11 cellular contexts compared by ENCODE assay signal in genomic region chr4:141352775-141353544, GRCh38.
DNase-seq lines count a peak whose midpoint lies in the region; ATAC-seq and TF ChIP-seq lines count a peak whose summit lies in the region.
"Had no signal": no experiment of that assay in that cellular context is flagged by ENCODE, and none has a peak within 500 bp of the region (broad histone marks: within the 10 kb centered on the region; RNA-seq: fewer than 3 reads in every experiment).

No MANE protein-coding gene starts in this region.

- no peaks in the 10 kb centered on the region for H3K9me3 ChIP-seq in mucosa of descending colon

- TF ChIP-seq CTCF in mucosa of descending colon (IDR thresholded peaks at IDR 0.05): no peak

- H3K4me3 ChIP-seq in mucosa of descending colon: no peak overlapping the region

- no peak overlapping the region for H3K27ac ChIP-seq in caudate nucleus (ENCODE audit: low read depth, low read length)

- DNase-seq in CD1c-positive myeloid dendritic cell (ENCODE audit: extremely low spot score) (peak; percentile 74), NCI-H226 (peak; percentile 80), dermis blood vessel endothelial cell (peak; percentile 42), mucosa of descending colon (no peak), caudate nucleus (lab: John Stamatoyannopoulos, UW) (no peak), NCI-H1436 (lab: John Stamatoyannopoulos, UW) (no peak), NCI-H2171 (lab: John Stamatoyannopoulos, UW) (no peak)
- DNase-seq: activated T-cell treated with anti-CD3 and anti-CD28 coated beads, Interleukin-2, amount 50 U/mL, for 1 hour; NCI-H748 treated with DMSO at 0.1 percent for 48 hours had no signal

- ATAC-seq in mucosa of descending colon: peak; percentile 31
- no peak for ATAC-seq in HG02973 (IDR thresholded peaks at IDR 0.05; ENCODE audit: unreplicated experiment)
- ATAC-seq: HCT116 had no signal

- intact Hi-C loops in mucosa of descending colon (cut with DNase I, micrococcal nuclease): loop anchor here in 1 of 2 donors (5.0 kb wide), 1 partner anchor 324 kb away; no protein-coding TSS in a partner anchor

- no peaks in the 10 kb centered on the region for H3K36me3 ChIP-seq in mucosa of descending colon (ENCODE audit: low read depth)

- peaks cover 4% of the 10 kb centered on the region for H3K4me1 ChIP-seq in mucosa of descending colon (ENCODE audit: low read depth)

Comparison
In these comparisons a context has a peak if more than half of its experiments do, and no peak if none do; other contexts are left out.
1. DNase-seq: peak in CD1c-positive myeloid dendritic cell (single experiment), NCI-H226 (single experiment) and dermis blood vessel endothelial cell (single experiment); none in mucosa of descending colon (0 of 3), caudate nucleus (0 of 61), NCI-H1436 (single experiment) and NCI-H2171 (single experiment).